Comparison of ENCODE assay signal across 1 cellular context in the genomic region with DNA sequence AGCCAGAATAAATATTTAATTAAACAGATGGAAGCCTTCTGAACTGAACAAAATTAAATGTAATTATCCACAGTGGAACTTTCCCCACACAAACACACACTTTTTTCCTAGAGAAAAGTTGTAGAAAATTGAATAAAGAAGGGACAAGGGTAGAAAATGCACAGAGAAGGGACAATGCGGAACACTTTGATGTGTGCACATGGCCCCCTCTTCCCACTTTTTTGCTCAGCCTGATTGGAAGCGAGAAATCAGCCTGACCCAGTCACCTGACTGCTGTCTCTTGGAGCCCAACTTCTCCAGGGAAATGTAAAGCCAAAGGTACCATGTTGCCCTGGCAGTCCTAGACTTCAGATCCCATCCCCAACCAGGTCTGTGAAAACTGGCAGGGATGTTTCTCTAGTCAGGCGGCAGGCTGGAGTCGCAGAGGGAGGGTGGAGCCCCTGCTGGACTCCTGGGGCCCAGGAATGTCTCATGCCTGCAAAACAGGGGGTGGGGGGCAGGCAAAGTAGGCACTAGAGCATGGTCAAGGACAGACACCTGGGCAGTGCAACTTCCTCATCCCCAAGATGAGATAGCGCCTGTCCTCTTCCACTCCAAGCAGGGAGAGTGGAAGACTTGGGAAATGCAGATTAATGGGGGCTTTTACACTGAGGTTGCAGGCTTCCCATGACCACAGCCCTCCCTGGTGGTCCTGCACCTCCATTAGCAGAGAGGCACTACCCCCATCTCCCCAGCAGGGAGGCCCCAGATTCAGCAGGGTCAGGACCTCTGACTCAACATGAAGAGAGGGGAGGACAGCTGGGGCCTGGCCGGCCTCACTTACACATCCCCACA.
A peak's percentile ranks its signal among the peaks of the same experiment; 100 is the strongest.
TF ChIP-seq lines count a peak whose summit lies in the region.

No MANE protein-coding gene starts in this region.

TF ChIP-seq in HEK293, 187 proteins besides CTCF, POLR2A, EP300 and RAD21 (continued from another document):
- TF ChIP-seq ZFP37 (tag by site-specific recombination; IDR thresholded peaks at IDR 0.05) (no peak), ZNF792 (tag by site-specific recombination; IDR thresholded peaks at IDR 0.05) (no peak), HIC1 (tag by site-specific recombination; IDR thresholded peaks at IDR 0.05) (peak; percentile 59), GLIS1 (tag by site-specific recombination; IDR thresholded peaks at IDR 0.05) (peak; percentile 97), ZBTB20 (tag by site-specific recombination; IDR thresholded peaks at IDR 0.05) (peak; percentile 61; the same call in 1 of the 2 replicates), ZNF768 (tag by site-specific recombination; IDR thresholded peaks at IDR 0.05) (no peak), ZNF596 (tag by site-specific recombination; IDR thresholded peaks at IDR 0.05) (no peak), ZIC2 (tag by site-specific recombination; IDR thresholded peaks at IDR 0.05) (peak; percentile 96), ZNF777 (tag by site-specific recombination; IDR thresholded peaks at IDR 0.05; ENCODE audit: borderline replicate concordance) (no peak), ZNF341 (tag by site-specific recombination; IDR thresholded peaks at IDR 0.05; ENCODE audit: low read depth) (peak; percentile 85), ZNF302 (tag by site-specific recombination; IDR thresholded peaks at IDR 0.05; ENCODE audit: low read depth) (no peak), KLF1 (tag by site-specific recombination; IDR thresholded peaks at IDR 0.05) (peak; percentile 56), ZNF791 (tag by site-specific recombination; IDR thresholded peaks at IDR 0.05) (no peak), ZNF626 (tag by site-specific recombination; IDR thresholded peaks at IDR 0.05) (no peak), GLIS2 (tag by site-specific recombination; IDR thresholded peaks at IDR 0.05) (peak; percentile 76), RBAK (tag by site-specific recombination; IDR thresholded peaks at IDR 0.05) (no peak)
- TF ChIP-seq, protein P1, sequence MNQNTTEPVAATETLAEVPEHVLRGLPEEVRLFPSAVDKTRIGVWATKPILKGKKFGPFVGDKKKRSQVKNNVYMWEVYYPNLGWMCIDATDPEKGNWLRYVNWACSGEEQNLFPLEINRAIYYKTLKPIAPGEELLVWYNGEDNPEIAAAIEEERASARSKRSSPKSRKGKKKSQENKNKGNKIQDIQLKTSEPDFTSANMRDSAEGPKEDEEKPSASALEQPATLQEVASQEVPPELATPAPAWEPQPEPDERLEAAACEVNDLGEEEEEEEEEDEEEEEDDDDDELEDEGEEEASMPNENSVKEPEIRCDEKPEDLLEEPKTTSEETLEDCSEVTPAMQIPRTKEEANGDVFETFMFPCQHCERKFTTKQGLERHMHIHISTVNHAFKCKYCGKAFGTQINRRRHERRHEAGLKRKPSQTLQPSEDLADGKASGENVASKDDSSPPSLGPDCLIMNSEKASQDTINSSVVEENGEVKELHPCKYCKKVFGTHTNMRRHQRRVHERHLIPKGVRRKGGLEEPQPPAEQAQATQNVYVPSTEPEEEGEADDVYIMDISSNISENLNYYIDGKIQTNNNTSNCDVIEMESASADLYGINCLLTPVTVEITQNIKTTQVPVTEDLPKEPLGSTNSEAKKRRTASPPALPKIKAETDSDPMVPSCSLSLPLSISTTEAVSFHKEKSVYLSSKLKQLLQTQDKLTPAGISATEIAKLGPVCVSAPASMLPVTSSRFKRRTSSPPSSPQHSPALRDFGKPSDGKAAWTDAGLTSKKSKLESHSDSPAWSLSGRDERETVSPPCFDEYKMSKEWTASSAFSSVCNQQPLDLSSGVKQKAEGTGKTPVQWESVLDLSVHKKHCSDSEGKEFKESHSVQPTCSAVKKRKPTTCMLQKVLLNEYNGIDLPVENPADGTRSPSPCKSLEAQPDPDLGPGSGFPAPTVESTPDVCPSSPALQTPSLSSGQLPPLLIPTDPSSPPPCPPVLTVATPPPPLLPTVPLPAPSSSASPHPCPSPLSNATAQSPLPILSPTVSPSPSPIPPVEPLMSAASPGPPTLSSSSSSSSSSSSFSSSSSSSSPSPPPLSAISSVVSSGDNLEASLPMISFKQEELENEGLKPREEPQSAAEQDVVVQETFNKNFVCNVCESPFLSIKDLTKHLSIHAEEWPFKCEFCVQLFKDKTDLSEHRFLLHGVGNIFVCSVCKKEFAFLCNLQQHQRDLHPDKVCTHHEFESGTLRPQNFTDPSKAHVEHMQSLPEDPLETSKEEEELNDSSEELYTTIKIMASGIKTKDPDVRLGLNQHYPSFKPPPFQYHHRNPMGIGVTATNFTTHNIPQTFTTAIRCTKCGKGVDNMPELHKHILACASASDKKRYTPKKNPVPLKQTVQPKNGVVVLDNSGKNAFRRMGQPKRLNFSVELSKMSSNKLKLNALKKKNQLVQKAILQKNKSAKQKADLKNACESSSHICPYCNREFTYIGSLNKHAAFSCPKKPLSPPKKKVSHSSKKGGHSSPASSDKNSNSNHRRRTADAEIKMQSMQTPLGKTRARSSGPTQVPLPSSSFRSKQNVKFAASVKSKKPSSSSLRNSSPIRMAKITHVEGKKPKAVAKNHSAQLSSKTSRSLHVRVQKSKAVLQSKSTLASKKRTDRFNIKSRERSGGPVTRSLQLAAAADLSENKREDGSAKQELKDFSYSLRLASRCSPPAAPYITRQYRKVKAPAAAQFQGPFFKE (tag by site-specific recombination; IDR thresholded peaks at IDR 0.05; ENCODE audit: borderline replicate concordance) = no peak
- TF ChIP-seq, protein P2, sequence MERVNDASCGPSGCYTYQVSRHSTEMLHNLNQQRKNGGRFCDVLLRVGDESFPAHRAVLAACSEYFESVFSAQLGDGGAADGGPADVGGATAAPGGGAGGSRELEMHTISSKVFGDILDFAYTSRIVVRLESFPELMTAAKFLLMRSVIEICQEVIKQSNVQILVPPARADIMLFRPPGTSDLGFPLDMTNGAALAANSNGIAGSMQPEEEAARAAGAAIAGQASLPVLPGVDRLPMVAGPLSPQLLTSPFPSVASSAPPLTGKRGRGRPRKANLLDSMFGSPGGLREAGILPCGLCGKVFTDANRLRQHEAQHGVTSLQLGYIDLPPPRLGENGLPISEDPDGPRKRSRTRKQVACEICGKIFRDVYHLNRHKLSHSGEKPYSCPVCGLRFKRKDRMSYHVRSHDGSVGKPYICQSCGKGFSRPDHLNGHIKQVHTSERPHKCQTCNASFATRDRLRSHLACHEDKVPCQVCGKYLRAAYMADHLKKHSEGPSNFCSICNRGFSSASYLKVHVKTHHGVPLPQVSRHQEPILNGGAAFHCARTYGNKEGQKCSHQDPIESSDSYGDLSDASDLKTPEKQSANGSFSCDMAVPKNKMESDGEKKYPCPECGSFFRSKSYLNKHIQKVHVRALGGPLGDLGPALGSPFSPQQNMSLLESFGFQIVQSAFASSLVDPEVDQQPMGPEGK (tag by site-specific recombination; IDR thresholded peaks at IDR 0.05) = no peak
- TF ChIP-seq, protein P3, sequence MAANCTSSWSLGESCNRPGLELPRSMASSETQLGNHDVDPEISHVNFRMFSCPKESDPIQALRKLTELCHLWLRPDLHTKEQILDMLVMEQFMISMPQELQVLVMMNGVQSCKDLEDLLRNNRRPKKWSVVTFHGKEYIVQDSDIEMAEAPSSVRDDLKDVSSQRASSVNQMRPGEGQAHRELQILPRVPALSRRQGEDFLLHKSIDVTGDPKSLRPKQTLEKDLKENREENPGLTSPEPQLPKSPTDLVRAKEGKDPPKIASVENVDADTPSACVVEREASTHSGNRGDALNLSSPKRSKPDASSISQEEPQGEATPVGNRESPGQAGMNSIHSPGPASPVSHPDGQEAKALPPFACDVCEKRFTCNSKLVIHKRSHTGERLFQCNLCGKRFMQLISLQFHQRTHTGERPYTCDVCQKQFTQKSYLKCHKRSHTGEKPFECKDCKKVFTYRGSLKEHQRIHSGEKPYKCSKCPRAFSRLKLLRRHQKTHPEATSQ (tag by site-specific recombination; IDR thresholded peaks at IDR 0.05) = no peak
